ENCODE assay signal across 36 cellular contexts in the genomic region with DNA sequence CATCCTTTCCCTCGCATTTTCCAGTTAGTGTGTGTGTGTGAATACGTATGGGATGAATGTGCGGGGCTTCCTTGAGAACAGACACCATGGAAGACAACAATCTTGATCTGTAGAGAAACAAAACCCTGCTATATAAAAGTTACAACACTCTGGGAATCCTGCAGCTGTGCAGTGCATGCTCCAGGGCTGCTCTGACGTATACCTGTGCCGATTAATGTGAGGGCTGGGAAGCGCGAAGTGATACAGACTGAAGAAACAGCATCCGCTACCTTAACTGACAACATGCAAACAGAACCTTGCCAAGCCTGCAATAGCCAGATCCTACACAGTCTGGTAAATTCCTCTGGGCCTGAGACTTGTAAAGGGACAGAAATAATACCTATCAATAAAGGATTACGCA. TPM values are rescaled to one million over a fixed set of nuclear protein-coding genes. Genes with fewer than 3 reads are reported as not detected.
"Had no signal": no experiment of that assay in that cellular context is flagged by ENCODE, and none has a peak within 500 bp of the region (broad histone marks: within the 10 kb centered on the region; RNA-seq: fewer than 3 reads in every experiment).

No MANE protein-coding gene starts in this region.

- H3K9me3 Mint-ChIP-seq: activated naive CD4-positive, alpha-beta T cell treated with anti-CD3 and anti-CD28 coated beads for 36 hours; activated naive CD4-positive, alpha-beta T cell treated with anti-CD3 and anti-CD28 coated beads, Interleukin-2, amount 10 ng/mL, durations not matched to agents 7 days and 5 days; activated naive CD4-positive, alpha-beta T cell treated with anti-CD3 and anti-CD28 coated beads, Interleukin-2, amount 50 U/mL, for 24 hours; activated naive CD4-positive, alpha-beta T cell treated with anti-CD3 and anti-CD28 coated beads, Interleukin-2, amount 50 U/mL, for 72 hours; activated naive CD8-positive, alpha-beta T cell treated with anti-CD3 and anti-CD28 coated beads for 36 hours; activated naive CD8-positive, alpha-beta T cell treated with anti-CD3 and anti-CD28 coated beads, Interleukin-2, amount 10 ng/mL, durations not matched to agents 7 days and 5 days; activated naive CD8-positive, alpha-beta T cell treated with anti-CD3 and anti-CD28 coated beads, Interleukin-2, amount 50 U/mL, for 24 hours; activated T-cell treated with anti-CD3 and anti-CD28 coated beads, Interleukin-2, amount 50 U/mL, for 4 hours; activated T-cell treated with anti-CD3 and anti-CD28 coated beads, Interleukin-2, amount 50 U/mL, for 72 hours; activated T-helper 1 cell treated with anti-CD3 and anti-CD28 coated beads, Interleukin-12 subunit alpha, Interleukin-12 subunit beta, Interleukin-2, Interleukin-4 antibody, amounts not matched to agents 30 ng/mL and 10 ng/mL and 1 ng/mL, durations not matched to agents 14 hours and 24 hours and 36 hours; activated T-helper 17 cell treated with anti-CD3 and anti-CD28 coated beads, Interleukin-2, amount 50 U/mL, for 72 hours; activated T-helper 2 cell treated with anti-CD3 and anti-CD28 coated beads, Interferon-gamma antibody, Interleukin-2, Interleukin-4, amounts not matched to agents 10 μg/mL and 5 μg/mL and 100 μg/mL, durations not matched to agents 14 hours and 24 hours and 36 hours; brain; central memory CD8-positive, alpha-beta T cell had no signal

- H3K27me3 ChIP-seq: adrenal gland, ascending aorta, body of pancreas, brain microvascular endothelial cell, breast epithelium, cardiac muscle cell had no signal

- H3K4me3 Mint-ChIP-seq: activated naive CD4-positive, alpha-beta T cell treated with anti-CD3 and anti-CD28 coated beads for 36 hours; activated naive CD4-positive, alpha-beta T cell treated with anti-CD3 and anti-CD28 coated beads, Interleukin-2, amount 10 ng/mL, durations not matched to agents 7 days and 5 days; activated naive CD4-positive, alpha-beta T cell treated with anti-CD3 and anti-CD28 coated beads, Interleukin-2, amount 50 U/mL, for 24 hours; activated naive CD8-positive, alpha-beta T cell; activated naive CD8-positive, alpha-beta T cell treated with anti-CD3 and anti-CD28 coated beads for 36 hours; activated naive CD8-positive, alpha-beta T cell treated with anti-CD3 and anti-CD28 coated beads, Interleukin-2, amount 10 ng/mL, durations not matched to agents 7 days and 5 days; activated naive CD8-positive, alpha-beta T cell treated with anti-CD3 and anti-CD28 coated beads, Interleukin-2, amount 50 U/mL, for 24 hours; activated T-cell treated with anti-CD3 and anti-CD28 coated beads, Interleukin-2, amount 50 U/mL, for 4 hours; activated T-cell treated with anti-CD3 and anti-CD28 coated beads, Interleukin-2, amount 50 U/mL, for 72 hours; activated T-helper 1 cell treated with anti-CD3 and anti-CD28 coated beads, Interleukin-12 subunit alpha, Interleukin-12 subunit beta, Interleukin-2, Interleukin-4 antibody, amounts not matched to agents 30 ng/mL and 10 ng/mL and 1 ng/mL, durations not matched to agents 14 hours and 24 hours and 36 hours; activated T-helper 17 cell treated with anti-CD3 and anti-CD28 coated beads, Interleukin-2, amount 50 U/mL, for 72 hours; brain; central memory CD8-positive, alpha-beta T cell had no signal

- ATAC-seq: activated naive CD4-positive, alpha-beta T cell treated with anti-CD3 and anti-CD28 coated beads, Interleukin-2, amount 50 U/mL, for 72 hours; activated naive CD8-positive, alpha-beta T cell treated with anti-CD3 and anti-CD28 coated beads, Interleukin-2, amount 50 U/mL, for 24 hours; activated T-cell treated with anti-CD3 and anti-CD28 coated beads, Interleukin-2, amount 50 U/mL, for 4 hours; activated T-cell treated with anti-CD3 and anti-CD28 coated beads, Interleukin-2, amount 50 U/mL, for 72 hours; activated T-helper 17 cell treated with anti-CD3 and anti-CD28 coated beads, Interleukin-2, amount 50 U/mL, for 72 hours; body of pancreas had no signal

- H3K27ac Mint-ChIP-seq: activated naive CD4-positive, alpha-beta T cell treated with anti-CD3 and anti-CD28 coated beads for 36 hours; activated naive CD4-positive, alpha-beta T cell treated with anti-CD3 and anti-CD28 coated beads, Interleukin-2, amount 10 ng/mL, durations not matched to agents 7 days and 5 days; activated naive CD4-positive, alpha-beta T cell treated with anti-CD3 and anti-CD28 coated beads, Interleukin-2, amount 50 U/mL, for 24 hours; activated naive CD4-positive, alpha-beta T cell treated with anti-CD3 and anti-CD28 coated beads, Interleukin-2, amount 50 U/mL, for 72 hours; activated naive CD8-positive, alpha-beta T cell; activated naive CD8-positive, alpha-beta T cell treated with anti-CD3 and anti-CD28 coated beads for 36 hours; activated naive CD8-positive, alpha-beta T cell treated with anti-CD3 and anti-CD28 coated beads, Interleukin-2, amount 10 ng/mL, durations not matched to agents 7 days and 5 days; activated naive CD8-positive, alpha-beta T cell treated with anti-CD3 and anti-CD28 coated beads, Interleukin-2, amount 50 U/mL, for 24 hours; activated T-cell treated with anti-CD3 and anti-CD28 coated beads, Interleukin-2, amount 50 U/mL, for 72 hours; activated T-helper 1 cell treated with anti-CD3 and anti-CD28 coated beads, Interleukin-12 subunit alpha, Interleukin-12 subunit beta, Interleukin-2, Interleukin-4 antibody, amounts not matched to agents 30 ng/mL and 10 ng/mL and 1 ng/mL, durations not matched to agents 14 hours and 24 hours and 36 hours; activated T-helper 17 cell treated with anti-CD3 and anti-CD28 coated beads, Interleukin-2, amount 50 U/mL, for 72 hours; activated T-helper 2 cell treated with anti-CD3 and anti-CD28 coated beads, Interferon-gamma antibody, Interleukin-2, Interleukin-4, amounts not matched to agents 10 μg/mL and 5 μg/mL and 100 μg/mL, durations not matched to agents 14 hours and 24 hours and 36 hours; brain had no signal

- DNase-seq: activated effector memory CD4-positive, alpha-beta T cell treated with anti-CD3 and anti-CD28 coated beads, Interleukin-2, amount 50 U/mL, for 16 hours; activated effector memory CD4-positive, alpha-beta T cell treated with Interleukin-2 at 50 U/mL for 16 hours; activated gamma-delta T cell; activated gamma-delta T cell treated with Interleukin-2 at 50 U/mL for 16 hours; activated naive CD4-positive, alpha-beta T cell; activated naive CD4-positive, alpha-beta T cell treated with anti-CD3 and anti-CD28 coated beads for 36 hours; activated naive CD4-positive, alpha-beta T cell treated with anti-CD3 and anti-CD28 coated beads, Interleukin-2, amount 10 ng/mL, durations not matched to agents 7 days and 5 days; activated naive CD4-positive, alpha-beta T cell treated with anti-CD3 and anti-CD28 coated beads, Interleukin-2, amount 50 U/mL, for 16 hours; activated naive CD4-positive, alpha-beta T cell treated with Interleukin-2 at 50 U/mL for 16 hours; activated naive CD8-positive, alpha-beta T cell treated with anti-CD3 and anti-CD28 coated beads for 36 hours; activated naive CD8-positive, alpha-beta T cell treated with anti-CD3 and anti-CD28 coated beads, Interleukin-2, amount 10 ng/mL, durations not matched to agents 7 days and 5 days; activated naive CD8-positive, alpha-beta T cell treated with anti-CD3 and anti-CD28 coated beads, Interleukin-2, amount 50 U/mL, for 24 hours; activated T-cell treated with anti-CD3 and anti-CD28 coated beads, Interleukin-2, amount 50 U/mL, for 4 hours; activated T-cell treated with anti-CD3 and anti-CD28 coated beads, Interleukin-2, amount 50 U/mL, for 48 hours; activated T-cell treated with anti-CD3 and anti-CD28 coated beads, Interleukin-2, amount 50 U/mL, for 72 hours; adrenal gland; amniotic stem cell; amygdala; anterior cingulate cortex; aorta; brain microvascular endothelial cell; caudate nucleus; central memory CD4-positive, alpha-beta T cell; cerebellar nuclear complex had no signal

- H3K36me3 ChIP-seq: adrenal gland, ascending aorta, brain microvascular endothelial cell, breast epithelium, cardiac muscle cell had no signal

- H3K4me3 ChIP-seq: adrenal gland, ascending aorta, body of pancreas, breast epithelium, cardiac muscle cell had no signal

- H3K27me3 Mint-ChIP-seq: activated naive CD4-positive, alpha-beta T cell treated with anti-CD3 and anti-CD28 coated beads, Interleukin-2, amount 10 ng/mL, durations not matched to agents 7 days and 5 days; brain had no signal

- H3K4me1 Mint-ChIP-seq: activated naive CD4-positive, alpha-beta T cell treated with anti-CD3 and anti-CD28 coated beads, Interleukin-2, amount 10 ng/mL, durations not matched to agents 7 days and 5 days; activated naive CD4-positive, alpha-beta T cell treated with anti-CD3 and anti-CD28 coated beads, Interleukin-2, amount 50 U/mL, for 24 hours; activated naive CD8-positive, alpha-beta T cell treated with anti-CD3 and anti-CD28 coated beads for 36 hours; activated naive CD8-positive, alpha-beta T cell treated with anti-CD3 and anti-CD28 coated beads, Interleukin-2, amount 10 ng/mL, durations not matched to agents 7 days and 5 days; activated naive CD8-positive, alpha-beta T cell treated with anti-CD3 and anti-CD28 coated beads, Interleukin-2, amount 50 U/mL, for 24 hours; activated T-helper 17 cell treated with anti-CD3 and anti-CD28 coated beads, Interleukin-2, amount 50 U/mL, for 72 hours; brain; central memory CD8-positive, alpha-beta T cell had no signal

- H3K4me1 ChIP-seq: adrenal gland, breast epithelium had no signal

- H3K27ac ChIP-seq: adrenal gland, ascending aorta, body of pancreas, brain microvascular endothelial cell, breast epithelium, cardiac muscle cell had no signal

- H3K36me3 Mint-ChIP-seq: activated naive CD4-positive, alpha-beta T cell treated with anti-CD3 and anti-CD28 coated beads, Interleukin-2, amount 10 ng/mL, durations not matched to agents 7 days and 5 days; activated naive CD4-positive, alpha-beta T cell treated with anti-CD3 and anti-CD28 coated beads, Interleukin-2, amount 50 U/mL, for 24 hours; activated naive CD4-positive, alpha-beta T cell treated with anti-CD3 and anti-CD28 coated beads, Interleukin-2, amount 50 U/mL, for 72 hours; activated naive CD8-positive, alpha-beta T cell; activated naive CD8-positive, alpha-beta T cell treated with anti-CD3 and anti-CD28 coated beads for 36 hours; activated naive CD8-positive, alpha-beta T cell treated with anti-CD3 and anti-CD28 coated beads, Interleukin-2, amount 10 ng/mL, durations not matched to agents 7 days and 5 days; brain had no signal

RNA-seq across cellular contexts. Expression of gene FBXO5, which starts 51.3 kb away (rescaled TPM):
- total RNA-seq: ascending aorta had no signal
